13 cellular contexts compared by ENCODE assay signal in genomic region chr4:144374065-144374464, GRCh38.
DNase-seq lines count a peak whose midpoint lies in the region; ATAC-seq, FAIRE-seq and TF ChIP-seq lines count a peak whose summit lies in the region.
"Had no signal": no experiment of that assay in that cellular context is flagged by ENCODE, and none has a peak within 500 bp of the region (broad histone marks: within the 10 kb centered on the region; RNA-seq: fewer than 3 reads in every experiment).

No MANE protein-coding gene starts in this region.

- TF ChIP-seq CTCF in bronchial epithelial cell (IDR thresholded peaks at IDR 0.05; ENCODE audit: insufficient read depth, low read length, severe bottlenecking) (no peak), right lobe of liver (IDR thresholded peaks at IDR 0.05) (no peak), dorsolateral prefrontal cortex (IDR thresholded peaks at IDR 0.05 in 54 of 56, conservative IDR thresholded peaks at IDR 0.05 in 2 of 56; ENCODE audit: low read depth in 1 of 56, partially characterized antibody in 56 of 56) (no peak)
- TF ChIP-seq CTCF in CD4-positive, alpha-beta T cell (IDR thresholded peaks at IDR 0.05) = no peak

- H3K4me1 Mint-ChIP-seq in CD4-positive, alpha-beta T cell (ENCODE audit: low read depth) = no peaks in the 10 kb centered on the region
- H3K4me1 Mint-ChIP-seq: activated CD4-positive, alpha-beta T cell treated with anti-CD3 and anti-CD28 coated beads, Interleukin-2, amount 10 ng/mL, durations not matched to agents 7 days and 5 days had no signal

- H3K36me3 Mint-ChIP-seq in CD4-positive, alpha-beta T cell (ENCODE audit: low read depth) = no peaks in the 10 kb centered on the region

- H3K27ac Mint-ChIP-seq in CD4-positive, alpha-beta T cell = no peak overlapping the region
- H3K27ac Mint-ChIP-seq: activated CD4-positive, alpha-beta T cell treated with anti-CD3 and anti-CD28 coated beads, Interleukin-2, amount 10 ng/mL, durations not matched to agents 7 days and 5 days had no signal

- H3K4me3 Mint-ChIP-seq in CD4-positive, alpha-beta T cell = no peak overlapping the region
- H3K4me3 Mint-ChIP-seq: activated CD4-positive, alpha-beta T cell treated with anti-CD3 and anti-CD28 coated beads, Interleukin-2, amount 10 ng/mL, durations not matched to agents 7 days and 5 days had no signal

- 22% methylated on average over 5 of the region's 5 CpGs for WGBS in right lobe of liver (ENCODE audit: insufficient coverage, low coverage, low lambda C conversion rate, missing lambda C conversion rate)

- no peaks in the 10 kb centered on the region for H3K9me3 ChIP-seq in right lobe of liver
- no peaks in the 10 kb centered on the region for H3K9me3 ChIP-seq in CD4-positive, alpha-beta T cell (ENCODE audit: control insufficient read depth, low read length)
- H3K9me3 ChIP-seq: esophagus squamous epithelium had no signal

- no peak for TF ChIP-seq POLR2A in right lobe of liver (IDR thresholded peaks at IDR 0.05)

- no peaks in the 10 kb centered on the region for H3K36me3 ChIP-seq in bronchial epithelial cell (ENCODE audit: control insufficient read depth, insufficient read depth, low read length)
- H3K36me3 ChIP-seq in right lobe of liver = no peaks in the 10 kb centered on the region
- H3K36me3 ChIP-seq: esophagus squamous epithelium had no signal

- no peak overlapping the region for H3K27ac ChIP-seq in right lobe of liver
- H3K27ac ChIP-seq in CD4-positive, alpha-beta T cell (ENCODE audit: low read depth, low read length) = no peak overlapping the region
- H3K27ac ChIP-seq in dorsolateral prefrontal cortex = no peak overlapping the region
- H3K27ac ChIP-seq: esophagus squamous epithelium had no signal

- H3K4me1 ChIP-seq in right lobe of liver = no peaks in the 10 kb centered on the region
- H3K4me1 ChIP-seq: esophagus squamous epithelium had no signal

- intact Hi-C loops in right lobe of liver (cut with DNase I) = no loop called here
- intact Hi-C loops in CD4-positive, alpha-beta T cell (cut with DNase I, micrococcal nuclease) = no loop called here
- intact Hi-C loops in dorsolateral prefrontal cortex (cut with DNase I) = no loop called here

- POLR2A ChIA-PET in CD4-positive, alpha-beta T cell (lab: Charles Lee) = no interaction called here

- peak; percentile 13 for FAIRE-seq in bronchial epithelial cell (lab: Jason Lieb, UNC)

- H3K9me3 Mint-ChIP-seq in CD4-positive, alpha-beta T cell = no peaks in the 10 kb centered on the region
- H3K9me3 Mint-ChIP-seq: activated CD4-positive, alpha-beta T cell treated with anti-CD3 and anti-CD28 coated beads, Interleukin-2, amount 10 ng/mL, durations not matched to agents 7 days and 5 days had no signal

- peak; percentile 93 for ATAC-seq in GM18517 (IDR thresholded peaks at IDR 0.05; ENCODE audit: unreplicated experiment)
- peak; percentile 72 for ATAC-seq in GM21367 (IDR thresholded peaks at IDR 0.05; ENCODE audit: unreplicated experiment)
- ATAC-seq in HG03064 (IDR thresholded peaks at IDR 0.05; ENCODE audit: low read depth, unreplicated experiment) = peak; percentile 63
- no peak for ATAC-seq in right lobe of liver
- ATAC-seq in CD4-positive, alpha-beta T cell (ENCODE audit: poor library complexity) = no peak

- CTCF ChIA-PET in CD4-positive, alpha-beta T cell (lab: Charles Lee) = no interaction called here

- H3K27me3 ChIP-seq in bronchial epithelial cell (ENCODE audit: control insufficient read depth, insufficient read depth, low read length) (no peaks in the 10 kb centered on the region), right lobe of liver (no peaks in the 10 kb centered on the region), dorsolateral prefrontal cortex (no peaks in the 10 kb centered on the region)
- no peaks in the 10 kb centered on the region for H3K27me3 ChIP-seq in CD4-positive, alpha-beta T cell (ENCODE audit: control insufficient read depth, insufficient read depth, low read length)
- H3K27me3 ChIP-seq: esophagus squamous epithelium had no signal

- DNase-seq in bronchial epithelial cell (ENCODE audit: low read depth) = peak; percentile 5
- no peak for DNase-seq in right lobe of liver
- DNase-seq in CD4-positive, alpha-beta T cell = no peak
- no peak for DNase-seq in dorsolateral prefrontal cortex
- no peak for DNase-seq in kidney tubule cell (ENCODE audit: low spot score)
- DNase-seq: activated CD4-positive, alpha-beta T cell treated with anti-CD3 and anti-CD28 coated beads, Interleukin-2, amount 10 ng/mL, durations not matched to agents 7 days and 5 days; esophagus squamous epithelium; NCI-H146; posterior cingulate gyrus; Right ventricle myocardium superior had no signal

- H3K4me3 ChIP-seq in bronchial epithelial cell (ENCODE audit: low read depth, low read length) = no peak overlapping the region
- no peak overlapping the region for H3K4me3 ChIP-seq in right lobe of liver
- no peak overlapping the region for H3K4me3 ChIP-seq in dorsolateral prefrontal cortex
- H3K4me3 ChIP-seq: esophagus squamous epithelium had no signal

- no peaks in the 10 kb centered on the region for H3K27me3 Mint-ChIP-seq in CD4-positive, alpha-beta T cell

Comparison
In these comparisons a context has a peak if more than half of its experiments do, and no peak if none do; other contexts are left out.
1. ATAC-seq: peak in GM18517 (single experiment), GM21367 (single experiment) and HG03064 (single experiment); none in right lobe of liver (0 of 4) and CD4-positive, alpha-beta T cell (single experiment).